ENCODE assay signal across 14 cellular contexts in genomic region chr4:71607780-71608673, GRCh38.
DNase-seq lines count a peak whose midpoint lies in the region; ATAC-seq and TF ChIP-seq lines count a peak whose summit lies in the region.
"Had no signal": no experiment of that assay in that cellular context is flagged by ENCODE, and none has a peak within 500 bp of the region (broad histone marks: within the 10 kb centered on the region; RNA-seq: fewer than 3 reads in every experiment).

No MANE protein-coding gene starts in this region.

- H3K27ac ChIP-seq in body of pancreas (peak overlapping the region in 2 of 4 donors; percentile 39 to 46), mesendoderm (ENCODE audit: low read depth, low read length) (no peak overlapping the region)
- no peak overlapping the region for H3K27ac ChIP-seq in CD8-positive, alpha-beta memory T cell (ENCODE audit: low read depth, low read length)
- H3K27ac ChIP-seq: thoracic aorta had no signal

- TF ChIP-seq CTCF in body of pancreas (IDR thresholded peaks at IDR 0.05) = no peak

- H3K4me2 ChIP-seq in mesendoderm (ENCODE audit: low read length) = no peak overlapping the region

- intact Hi-C loops in body of pancreas (cut with DNase I) = no loop called here
- intact Hi-C loops in Right ventricle myocardium inferior (cut with DNase I) = no loop called here

- H3K9me3 Mint-ChIP-seq in CD8-positive, alpha-beta memory T cell = peaks cover 0 to 6% (median 4%) of the 10 kb centered on the region in 5 donors

- H3K36me3 ChIP-seq in body of pancreas (replicated peaks in 1 of 2; ENCODE audit: insufficient read depth in 1 of 2, low read depth in 2 of 2) = no peaks in the 10 kb centered on the region
- H3K36me3 ChIP-seq in mesendoderm (ENCODE audit: control insufficient read depth, insufficient read depth, low read length) = no peaks in the 10 kb centered on the region
- no peaks in the 10 kb centered on the region for H3K36me3 ChIP-seq in CD8-positive, alpha-beta memory T cell (ENCODE audit: insufficient read depth, low read length)
- H3K36me3 ChIP-seq: thoracic aorta had no signal

- no peak overlapping the region for H3K56ac ChIP-seq in mesendoderm (ENCODE audit: low read length)

- POLR2A ChIA-PET in CD8-positive, alpha-beta memory T cell (lab: Charles Lee) = no interaction called here

- H3K4me3 Mint-ChIP-seq in CD8-positive, alpha-beta memory T cell = no peak overlapping the region
- H3K4me3 Mint-ChIP-seq: activated B cell treated with CpG ODN at 0.5 μM for 24 hours; effector memory CD8-positive, alpha-beta T cell had no signal

- no peak overlapping the region for H4K8ac ChIP-seq in mesendoderm (ENCODE audit: low read depth, low read length)

- H3K4me1 Mint-ChIP-seq in CD8-positive, alpha-beta memory T cell = no peaks in the 10 kb centered on the region
- H3K4me1 Mint-ChIP-seq: activated B cell treated with CpG ODN at 0.5 μM for 24 hours had no signal

- no peak overlapping the region for H3K9ac ChIP-seq in mesendoderm (ENCODE audit: low read length)

- CTCF ChIA-PET in CD8-positive, alpha-beta memory T cell (lab: Charles Lee) = no interaction called here

- H3K27me3 Mint-ChIP-seq in CD8-positive, alpha-beta memory T cell = peaks cover 7 to 27% of the 10 kb centered on the region in 2 donors
- H3K27me3 Mint-ChIP-seq: activated B cell treated with CpG ODN at 0.5 μM for 24 hours had no signal

- H3K4me1 ChIP-seq in body of pancreas = peaks cover 8% of the 10 kb centered on the region
- H3K4me1 ChIP-seq in mesendoderm (ENCODE audit: control insufficient read depth, low read depth, low read length) = no peaks in the 10 kb centered on the region
- no peaks in the 10 kb centered on the region for H3K4me1 ChIP-seq in CD8-positive, alpha-beta memory T cell (ENCODE audit: insufficient read depth, low read length)

- no peak overlapping the region for H3K23ac ChIP-seq in mesendoderm (ENCODE audit: low read length)

- H3K36me3 Mint-ChIP-seq in CD8-positive, alpha-beta memory T cell = peaks cover 0 to 5% (median 0%) of the 10 kb centered on the region in 3 donors

- no peak overlapping the region for H2BK120ac ChIP-seq in mesendoderm (ENCODE audit: low read depth, low read length)

- DNase-seq in Caki2 (ENCODE audit: low read depth) (peak; percentile 81), KBM-7 (peak; percentile 1), body of pancreas (no peak), mesendoderm (peak; percentile 62), Right ventricle myocardium inferior (ENCODE audit: missing footprints) (no peak)
- DNase-seq in CD8-positive, alpha-beta memory T cell = no peak
- no peak for DNase-seq in activated CD4-positive, alpha-beta T cell treated with anti-CD3 and anti-CD28 coated beads, Interleukin-2, amount 50 U/mL, for 48 hours
- DNase-seq: activated B cell treated with CpG ODN at 0.5 μM for 24 hours; activated gamma-delta T cell treated with Interleukin-2 at 50 U/mL for 16 hours; COR-L47; effector memory CD8-positive, alpha-beta T cell; NCI-H1417 treated with DMSO at 0.1 percent for 48 hours had no signal

- no peaks in the 10 kb centered on the region for H3K79me1 ChIP-seq in mesendoderm (ENCODE audit: low read length)

- no peaks in the 10 kb centered on the region for H3K79me2 ChIP-seq in mesendoderm (ENCODE audit: control insufficient read depth, insufficient read depth, low read length)

- WGBS in body of pancreas, 2 donors = 46 to 76% methylated on average over 3 of the region's 3 CpGs
- WGBS in mesendoderm (ENCODE audit: extremely low coverage, insufficient coverage, low lambda C conversion rate) = no CpG with 5 or more reads among the region's 3 CpGs

- no peak for TF ChIP-seq POLR2A in body of pancreas (IDR thresholded peaks at IDR 0.05)

- H3K4me3 ChIP-seq in body of pancreas = no peak overlapping the region
- no peak overlapping the region for H3K4me3 ChIP-seq in mesendoderm (ENCODE audit: low read length)
- no peak overlapping the region for H3K4me3 ChIP-seq in CD8-positive, alpha-beta memory T cell (ENCODE audit: low read length)
- H3K4me3 ChIP-seq: thoracic aorta had no signal

- in situ Hi-C loops in Caki2 (cut with HindIII; ENCODE audit: low pct_unique_long_range_greater_than_20kb, low sequenced_read_pairs) = no loop called here
- in situ Hi-C loops in KBM-7 (cut with MboI; ENCODE audit: low pct_unique_long_range_greater_than_20kb, low sequenced_read_pairs) = no loop called here

- H2BK5ac ChIP-seq in mesendoderm (ENCODE audit: low read length) = peak overlapping the region; percentile 6

- no peaks in the 10 kb centered on the region for H3K9me3 ChIP-seq in body of pancreas
- H3K9me3 ChIP-seq in CD8-positive, alpha-beta memory T cell (ENCODE audit: low read length) = no peaks in the 10 kb centered on the region
- H3K9me3 ChIP-seq: thoracic aorta had no signal

- no peak overlapping the region for H2BK15ac ChIP-seq in mesendoderm (replicated peaks; ENCODE audit: low read depth)

- no peaks in the 10 kb centered on the region for H3K27me3 ChIP-seq in body of pancreas
- no peaks in the 10 kb centered on the region for H3K27me3 ChIP-seq in mesendoderm (ENCODE audit: insufficient read depth, low read length, poor library complexity)
- no peaks in the 10 kb centered on the region for H3K27me3 ChIP-seq in CD8-positive, alpha-beta memory T cell (ENCODE audit: insufficient read depth, low read length, poor library complexity, severe bottlenecking)

- H4K5ac ChIP-seq in mesendoderm (ENCODE audit: low read length) = no peak overlapping the region

- no peak overlapping the region for H3K4ac ChIP-seq in mesendoderm (ENCODE audit: low read depth, low read length)

- no peak overlapping the region for H3K27ac Mint-ChIP-seq in CD8-positive, alpha-beta memory T cell
- H3K27ac Mint-ChIP-seq: activated B cell treated with CpG ODN at 0.5 μM for 24 hours; effector memory CD8-positive, alpha-beta T cell had no signal

- no peak overlapping the region for H3K18ac ChIP-seq in mesendoderm (ENCODE audit: low read length)

- H2AK5ac ChIP-seq in mesendoderm (ENCODE audit: low read length) = peak overlapping the region; percentile 15

- ATAC-seq in body of pancreas = peak; percentile 47
- no peak for ATAC-seq in Right ventricle myocardium inferior
- ATAC-seq in GM18519 (IDR thresholded peaks at IDR 0.05; ENCODE audit: low FRiP score, unreplicated experiment) = no peak
- ATAC-seq: effector memory CD8-positive, alpha-beta T cell had no signal

Comparison
In these comparisons a context has a peak if more than half of its experiments do, and no peak if none do; other contexts are left out.
1. DNase-seq: peak in Caki2 (single experiment), KBM-7 (single experiment) and mesendoderm (single experiment); none in body of pancreas (0 of 4), CD8-positive, alpha-beta memory T cell (0 of 5), Right ventricle myocardium inferior (single experiment) and activated CD4-positive, alpha-beta T cell treated with anti-CD3 and anti-CD28 coated beads, Interleukin-2, amount 50 U/mL, for 48 hours (0 of 2).